11 cellular contexts compared by ENCODE assay signal in genomic region chr10:33412261-33413092, GRCh38.
A peak's percentile ranks its signal among the peaks of the same experiment; 100 is the strongest.
DNase-seq lines count a peak whose midpoint lies in the region; ATAC-seq, FAIRE-seq and TF ChIP-seq lines count a peak whose summit lies in the region.
"Had no signal": no experiment of that assay in that cellular context is flagged by ENCODE, and none has a peak within 500 bp of the region (broad histone marks: within the 10 kb centered on the region; RNA-seq: fewer than 3 reads in every experiment).

No MANE protein-coding gene starts in this region.

- H3K4me3 ChIP-seq in astrocyte of the cerebellum (ENCODE audit: low read depth, low read length) = no peak overlapping the region

- peak; percentile 68 for DNase-seq in Right ventricle myocardium inferior (ENCODE audit: missing footprints)
- no peak for DNase-seq in cardiac septum (ENCODE audit: low spot score)
- DNase-seq in astrocyte of the cerebellum (ENCODE audit: low read depth) = peak; percentile 57
- DNase-seq in kidney glomerular epithelial cell (lab: John Stamatoyannopoulos, UW) = peak; percentile 90
- DNase-seq in urothelium cell line (ENCODE audit: low spot score) = peak; percentile 65
- DNase-seq in GM13976 (ENCODE audit: low spot score) = no peak
- no peak for DNase-seq in NCI-H2227 treated with DMSO at 0.1 percent for 48 hours (lab: John Stamatoyannopoulos, UW)
- DNase-seq: CD8-positive, alpha-beta T cell; NCI-H1694 treated with DMSO at 0.1 percent for 48 hours; stimulated activated naive CD4-positive, alpha-beta T cell had no signal

- FAIRE-seq in urothelium cell line (lab: Jason Lieb, UNC) = peak; percentile 91

- ATAC-seq in Right ventricle myocardium inferior = peak; percentile 67
- no peak for ATAC-seq in GM18502 (IDR thresholded peaks at IDR 0.05; ENCODE audit: poor library complexity, unreplicated experiment)
- ATAC-seq: CD8-positive, alpha-beta T cell had no signal

- TF ChIP-seq CTCF in astrocyte of the cerebellum (IDR thresholded peaks at IDR 0.05; ENCODE audit: low read depth, low read length, missing control alignments) = no peak
- no peak for TF ChIP-seq CTCF in GM13976 (IDR thresholded peaks at IDR 0.05; ENCODE audit: borderline replicate concordance, control extremely low read depth, extremely low read depth, insufficient read depth, missing control alignments)

- in situ Hi-C loops in astrocyte of the cerebellum (cut with HindIII; ENCODE audit: low sequenced_read_pairs) = no loop called here
- in situ Hi-C loops in GM13976 (cut with MboI; ENCODE audit: low sequenced_read_pairs, unreplicated experiment) = no loop called here

- intact Hi-C loops in Right ventricle myocardium inferior (cut with DNase I) = no loop called here
- intact Hi-C loops in cardiac septum (cut with DNase I) = no loop called here

Comparison
In these comparisons a context has a peak if more than half of its experiments do, and no peak if none do; other contexts are left out.
1. DNase-seq: peak in Right ventricle myocardium inferior (single experiment), astrocyte of the cerebellum (single experiment), kidney glomerular epithelial cell (single experiment) and urothelium cell line (single experiment); none in cardiac septum (single experiment), GM13976 (single experiment) and NCI-H2227 treated with DMSO at 0.1 percent for 48 hours (single experiment).